ENCODE assay signal across 9 cellular contexts in the genomic region with DNA sequence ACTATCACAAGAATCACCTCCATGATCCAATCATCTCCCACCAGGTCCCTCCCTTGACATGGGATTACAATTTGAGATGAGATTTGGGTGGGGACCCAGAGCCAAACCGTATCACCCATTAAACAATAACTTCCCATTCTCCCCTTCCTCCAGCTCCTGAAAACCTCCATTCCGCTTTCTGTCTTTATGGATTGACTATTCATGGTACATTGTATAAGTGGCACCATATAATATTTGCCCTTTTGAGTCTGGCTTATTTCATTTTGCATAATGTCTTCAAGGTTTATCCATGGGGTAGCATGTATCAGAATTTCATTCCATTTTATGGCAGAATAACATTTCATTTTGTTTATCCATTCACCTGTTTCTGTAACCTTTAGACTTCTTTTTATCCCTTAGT.
"Had no signal": no experiment of that assay in that cellular context is flagged by ENCODE, and none has a peak within 500 bp of the region (broad histone marks: within the 10 kb centered on the region; RNA-seq: fewer than 3 reads in every experiment).

No MANE protein-coding gene starts in this region.

- H3K4me3 Mint-ChIP-seq: GM23338, H9, HFFc6 had no signal

- H3K36me3 ChIP-seq: HAP-1 had no signal

- H3K4me1 Mint-ChIP-seq: GM23338 had no signal

- H3K4me2 ChIP-seq: GM23338 had no signal

- H3K27ac ChIP-seq: GM23248 had no signal

- H3K9me3 ChIP-seq: HAP-1 had no signal

- H3K9ac ChIP-seq: GM23248 had no signal

- H2AFZ ChIP-seq: GM23248, GM23338 had no signal

- H3K4me3 ChIP-seq: GM23248, GM23338, HAP-1 had no signal

- DNase-seq: GM23248, GOT3, H7, H9, HCEC 1CT, HFFc6 had no signal

- ATAC-seq: GM23338, HCT116 had no signal

- H3K27ac Mint-ChIP-seq: GM23338, H9, HFFc6 had no signal

- H3K9me3 Mint-ChIP-seq: GM23338, HFFc6 had no signal
